Comparison of ENCODE assay signal across 22 cellular contexts in the genomic region with DNA sequence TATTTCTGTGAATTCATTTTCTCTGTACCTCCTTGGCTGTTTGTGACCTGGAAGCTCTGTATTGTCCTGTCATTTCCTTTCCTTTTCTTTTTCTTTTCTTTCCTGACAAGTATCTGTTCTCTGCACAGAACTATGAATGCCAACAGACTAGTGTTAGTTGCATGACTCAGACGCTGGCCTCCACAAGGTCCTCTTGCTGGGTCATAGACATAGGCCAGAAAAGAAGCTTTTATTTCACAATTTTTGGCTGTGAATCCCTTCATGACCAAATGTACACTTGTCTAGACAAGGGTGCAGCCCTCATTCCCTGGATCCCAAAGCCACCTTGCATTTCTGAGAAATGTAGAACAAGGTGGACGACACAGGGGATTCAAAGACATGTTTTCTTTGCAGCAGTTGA.
A peak's percentile ranks its signal among the peaks of the same experiment; 100 is the strongest.
DNase-seq lines count a peak whose midpoint lies in the region; ATAC-seq and TF ChIP-seq lines count a peak whose summit lies in the region.
"Had no signal": no experiment of that assay in that cellular context is flagged by ENCODE, and none has a peak within 500 bp of the region (broad histone marks: within the 10 kb centered on the region; RNA-seq: fewer than 3 reads in every experiment).

No MANE protein-coding gene starts in this region.

- H3K27ac ChIP-seq in DND-41 (ENCODE audit: low read length) (no peak overlapping the region), osteoblast (ENCODE audit: low read depth, low read length) (no peak overlapping the region)
- H3K27ac ChIP-seq: colonic mucosa, right lobe of liver, SJSA1 had no signal

- H3K4me2 ChIP-seq in DND-41 (ENCODE audit: insufficient read depth, low read length): no peak overlapping the region
- H3K4me2 ChIP-seq in osteoblast (ENCODE audit: insufficient read depth, low read length): no peak overlapping the region

- H3K36me3 ChIP-seq in DND-41 (ENCODE audit: insufficient read depth, low read length) (no peaks in the 10 kb centered on the region), adipocyte (ENCODE audit: control insufficient read depth, insufficient read depth, low read length, severe bottlenecking) (no peaks in the 10 kb centered on the region), osteoblast (ENCODE audit: insufficient read depth, low read length) (no peaks in the 10 kb centered on the region)
- H3K36me3 ChIP-seq: colonic mucosa, right lobe of liver, SJSA1, thoracic aorta had no signal

- peaks cover 6% of the 10 kb centered on the region for H3K4me1 ChIP-seq in DND-41 (ENCODE audit: insufficient read depth, low read length)
- peaks cover 16% of the 10 kb centered on the region for H3K4me1 ChIP-seq in adipocyte (ENCODE audit: control insufficient read depth, insufficient read depth, low read length)
- H3K4me1 ChIP-seq in osteoblast (ENCODE audit: insufficient read depth, low read length): peaks cover under 1% of the 10 kb centered on the region
- H3K4me1 ChIP-seq: colonic mucosa, right lobe of liver, SJSA1 had no signal

- H2AFZ ChIP-seq in DND-41 (ENCODE audit: low read depth, low read length): peak overlapping the region; percentile 13; the same call in 1 of the 2 replicates
- H2AFZ ChIP-seq in osteoblast (ENCODE audit: low read length): no peak overlapping the region

- H3K9ac ChIP-seq in DND-41 (ENCODE audit: low read depth, low read length) (no peak overlapping the region), adipocyte (ENCODE audit: low read length) (no peak overlapping the region)

- TF ChIP-seq CTCF in DND-41 (IDR thresholded peaks at IDR 0.05; ENCODE audit: borderline replicate concordance, extremely low read depth, low read length, poor library complexity, severe bottlenecking): no peak
- TF ChIP-seq CTCF in fibroblast of mammary gland (conservative IDR thresholded peaks at IDR 0.05; ENCODE audit: control insufficient read depth, insufficient read depth, low read depth, low read length): no peak
- TF ChIP-seq CTCF in osteoblast (IDR thresholded peaks at IDR 0.05; ENCODE audit: extremely low read depth, low read depth, low read length): no peak

- H3K4me3 ChIP-seq in DND-41 (ENCODE audit: low read depth in 1 of 2, low read length in 2 of 2) (no peak overlapping the region), adipocyte (ENCODE audit: low read length) (no peak overlapping the region), fibroblast of mammary gland (ENCODE audit: control insufficient read depth, low read depth, low read length) (no peak overlapping the region), osteoblast (ENCODE audit: insufficient read depth, low read length) (no peak overlapping the region)
- H3K4me3 ChIP-seq: colonic mucosa, right lobe of liver, SJSA1, thoracic aorta had no signal

- DNase-seq in DND-41: no peak
- peak; percentile 70 for DNase-seq in adipocyte (ENCODE audit: low read depth)
- peak; percentile 3 for DNase-seq in fibroblast of mammary gland (ENCODE audit: low read depth)
- DNase-seq in posterior vena cava (ENCODE audit: low spot score): peak; percentile 83
- DNase-seq in osteoblast (ENCODE audit: insufficient read length, low spot score, missing footprints): no peak
- no peak for DNase-seq in activated naive CD4-positive, alpha-beta T cell treated with Interleukin-2 at 50 U/mL for 16 hours
- DNase-seq in stimulated activated naive CD4-positive, alpha-beta T cell (lab: John Stamatoyannopoulos, UW): no peak
- DNase-seq: activated CD4-positive, alpha-beta T cell treated with anti-CD3 and anti-CD28 coated beads, Interleukin-2, amount 50 U/mL, for 4 hours; activated gamma-delta T cell treated with Interleukin-2 at 50 U/mL for 16 hours; CD8-positive, alpha-beta T cell; colonic mucosa; foreskin fibroblast; H7; naive B cell; NCI-H1092; NCI-H2029; NCI-H446 treated with DMSO at 0.1 percent for 48 hours; NK-92 treated with Interleukin-12 subunit alpha and Interleukin-12 subunit beta, amount 100 ng/mL, for 24 hours; right lobe of liver had no signal

- ATAC-seq in DND-41 (ENCODE audit: insufficient read depth, low read depth): no peak
- ATAC-seq: CD8-positive, alpha-beta T cell; Panc1; right lobe of liver had no signal

- H3K79me2 ChIP-seq in DND-41 (ENCODE audit: insufficient read depth, low read length) (no peaks in the 10 kb centered on the region), osteoblast (ENCODE audit: insufficient read depth, low read length) (no peaks in the 10 kb centered on the region)

- H4K20me1 ChIP-seq in DND-41 (ENCODE audit: insufficient read depth, low read length) (no peaks in the 10 kb centered on the region), osteoblast (ENCODE audit: insufficient read depth, low read length) (no peaks in the 10 kb centered on the region)

- intact Hi-C loops in posterior vena cava (cut with DNase I): no loop called here

- H3K27me3 ChIP-seq in DND-41 (ENCODE audit: insufficient read depth, low read length, poor library complexity) (no peaks in the 10 kb centered on the region), adipocyte (replicated peaks; ENCODE audit: control insufficient read depth, insufficient read depth, low read length) (peaks cover 31% of the 10 kb centered on the region), osteoblast (ENCODE audit: insufficient read depth, low read length) (peaks cover 3% of the 10 kb centered on the region)
- H3K27me3 ChIP-seq: colonic mucosa, right lobe of liver, SJSA1 had no signal

- H3K9me3 ChIP-seq in DND-41 (ENCODE audit: insufficient read depth, low read length, severe bottlenecking) (no peaks in the 10 kb centered on the region), adipocyte (ENCODE audit: control insufficient read depth, low read length) (no peaks in the 10 kb centered on the region), osteoblast (ENCODE audit: low read depth, low read length) (no peaks in the 10 kb centered on the region)
- H3K9me3 ChIP-seq: colonic mucosa, right lobe of liver, SJSA1, thoracic aorta had no signal

Comparison
In these comparisons a context has a peak if more than half of its experiments do, and no peak if none do; other contexts are left out.
1. DNase-seq: peak in adipocyte (single experiment), fibroblast of mammary gland (single experiment) and posterior vena cava (single experiment); none in DND-41 (single experiment), osteoblast (single experiment), activated naive CD4-positive, alpha-beta T cell treated with Interleukin-2 at 50 U/mL for 16 hours (single experiment) and stimulated activated naive CD4-positive, alpha-beta T cell (0 of 6).